ENCODE assay signal across 19 cellular contexts in genomic region chr14:89139404-89140247, GRCh38.
DNase-seq lines count a peak whose midpoint lies in the region.
"Had no signal": no experiment of that assay in that cellular context is flagged by ENCODE, and none has a peak within 500 bp of the region (broad histone marks: within the 10 kb centered on the region; RNA-seq: fewer than 3 reads in every experiment).

No MANE protein-coding gene starts in this region.

- H3K4me1 ChIP-seq in HUES64 (ENCODE audit: insufficient read depth, low read length) = peaks cover 14% of the 10 kb centered on the region; the same call in 1 of the 2 replicates

- DNase-seq in DMS79 treated with DMSO at 0.1 percent for 48 hours (lab: John Stamatoyannopoulos, UW) = peak; percentile 59
- peak; percentile 32 for DNase-seq in NCI-H774 (lab: John Stamatoyannopoulos, UW)
- peak; percentile 32 for DNase-seq in iPS-NIHi11 (ENCODE audit: low spot score)
- DNase-seq in T-helper 9 cell = no peak
- no peak for DNase-seq in NCI-H526 treated with DMSO at 0.1 percent for 48 hours (lab: John Stamatoyannopoulos, UW)
- DNase-seq in stimulated activated CD4-positive, alpha-beta T cell treated with anti-CD3 and anti-CD28 coated beads, Interleukin-2, amount 100 ng/mL, for 48 hours = no peak
- DNase-seq: activated CD4-positive, alpha-beta T cell treated with anti-CD3 and anti-CD28 coated beads, Interleukin-2, amount 10 ng/mL, durations not matched to agents 7 days and 5 days; activated naive CD4-positive, alpha-beta T cell treated with anti-CD3 and anti-CD28 coated beads, Interleukin-2, amount 10 ng/mL, durations not matched to agents 7 days and 5 days; activated T-cell treated with anti-CD3 and anti-CD28 coated beads for 4 hours; AML-193; Calu3; NCI-H2081 treated with DMSO at 0.1 percent for 48 hours; NK-92 treated with Interleukin-12 subunit alpha and Interleukin-12 subunit beta, amount 100 ng/mL, for 24 hours; posterior cingulate gyrus; RPMI8226; stimulated activated CD4-positive, alpha-beta T cell treated with anti-CD3 and anti-CD28 coated beads, Interleukin-4, amount 100 ng/mL, for 4 hours had no signal

- peak overlapping the region; percentile 38; the same call in 1 of the 2 replicates for H3K27ac ChIP-seq in HUES64 (ENCODE audit: low read depth, low read length)
- H3K27ac ChIP-seq: KMS-11, thoracic aorta had no signal

- no peak overlapping the region for H3K9ac ChIP-seq in HUES64 (ENCODE audit: low read depth, low read length)
- H3K9ac ChIP-seq: KMS-11 had no signal

- 37% methylated on average over 13 of the region's 14 CpGs for WGBS in HUES64

- H3K4me3 ChIP-seq in HUES64 (ENCODE audit: low read length) = peak overlapping the region; percentile 19; the same call in 1 of the 2 replicates
- H3K4me3 ChIP-seq: thoracic aorta had no signal

- H3K9me3 ChIP-seq in HUES64 (ENCODE audit: insufficient read depth, low read depth, low read length) = no peaks in the 10 kb centered on the region
- H3K9me3 ChIP-seq: thoracic aorta had no signal

- no peaks in the 10 kb centered on the region for H3K36me3 ChIP-seq in HUES64 (ENCODE audit: insufficient read depth, low read length)
- H3K36me3 ChIP-seq: thoracic aorta had no signal

- no peaks in the 10 kb centered on the region for H3K27me3 ChIP-seq in HUES64 (ENCODE audit: insufficient read depth, low read length)

Comparison
In these comparisons a context has a peak if more than half of its experiments do, and no peak if none do; other contexts are left out.
1. DNase-seq: peak in DMS79 treated with DMSO at 0.1 percent for 48 hours (single experiment), NCI-H774 (single experiment) and iPS-NIHi11 (single experiment); none in T-helper 9 cell (single experiment), NCI-H526 treated with DMSO at 0.1 percent for 48 hours (single experiment) and stimulated activated CD4-positive, alpha-beta T cell treated with anti-CD3 and anti-CD28 coated beads, Interleukin-2, amount 100 ng/mL, for 48 hours (0 of 2).